ENCODE assay signal across 1 cellular context in the genomic region with DNA sequence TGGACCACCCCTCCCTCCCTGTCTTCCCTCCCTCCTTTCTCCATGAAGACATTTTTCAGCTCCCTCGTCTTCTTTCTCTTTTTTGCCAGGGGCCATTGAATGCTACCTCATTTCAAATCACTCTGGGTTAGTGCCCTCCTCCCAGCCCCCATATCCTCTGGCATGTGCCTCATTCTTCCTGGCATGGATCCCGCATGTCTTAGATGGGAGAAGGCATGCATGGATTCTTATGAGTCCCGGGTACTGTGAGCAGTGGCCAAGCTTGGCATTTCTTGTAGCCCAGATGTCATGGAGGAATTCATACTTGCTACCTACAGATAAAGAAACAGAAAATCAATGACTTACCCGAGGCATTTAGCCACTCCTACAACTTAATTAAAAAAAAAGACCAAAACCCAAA.
TF ChIP-seq lines count a peak whose summit lies in the region.

No MANE protein-coding gene starts in this region.

TF ChIP-seq in IMR-90, 13 proteins besides CTCF, POLR2A, EP300 and RAD21 (continued from another document):
- TF ChIP-seq, protein P1, sequence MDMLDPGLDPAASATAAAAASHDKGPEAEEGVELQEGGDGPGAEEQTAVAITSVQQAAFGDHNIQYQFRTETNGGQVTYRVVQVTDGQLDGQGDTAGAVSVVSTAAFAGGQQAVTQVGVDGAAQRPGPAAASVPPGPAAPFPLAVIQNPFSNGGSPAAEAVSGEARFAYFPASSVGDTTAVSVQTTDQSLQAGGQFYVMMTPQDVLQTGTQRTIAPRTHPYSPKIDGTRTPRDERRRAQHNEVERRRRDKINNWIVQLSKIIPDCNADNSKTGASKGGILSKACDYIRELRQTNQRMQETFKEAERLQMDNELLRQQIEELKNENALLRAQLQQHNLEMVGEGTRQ (IDR thresholded peaks at IDR 0.05; ENCODE audit: low read depth, low read length): no peak
- TF ChIP-seq CHD1 (IDR thresholded peaks at IDR 0.05; ENCODE audit: low read depth, low read length) (no peak), MAZ (IDR thresholded peaks at IDR 0.05; ENCODE audit: borderline replicate concordance, low read depth, low read length) (no peak), ELK1 (IDR thresholded peaks at IDR 0.05; ENCODE audit: borderline replicate concordance, low read depth, low read length) (no peak), MAFK (IDR thresholded peaks at IDR 0.05; ENCODE audit: low read depth, low read length) (no peak), BHLHE40 (IDR thresholded peaks at IDR 0.05; ENCODE audit: low read depth, low read length) (no peak), FOS (IDR thresholded peaks at IDR 0.05; ENCODE audit: low read depth, low read length) (no peak), RCOR1 (IDR thresholded peaks at IDR 0.05; ENCODE audit: insufficient replicate concordance, low read length) (no peak), MXI1 (IDR thresholded peaks at IDR 0.05; ENCODE audit: borderline replicate concordance, low read depth, low read length) (no peak), RFX5 (IDR thresholded peaks at IDR 0.05; ENCODE audit: low read depth, low read length) (no peak), CEBPB (IDR thresholded peaks at IDR 0.05; ENCODE audit: low read depth, low read length) (no peak), SMC3 (IDR thresholded peaks at IDR 0.05; ENCODE audit: low read depth, low read length) (no peak)
